Comparison of ENCODE assay signal across 1 cellular context in genomic region chr14:85576848-85577541, GRCh38.
TF ChIP-seq lines count a peak whose summit lies in the region.

No MANE protein-coding gene starts in this region.

TF ChIP-seq in HepG2, 621 proteins besides CTCF, POLR2A, EP300 and RAD21:
- TF ChIP-seq GTF2F1 (IDR thresholded peaks at IDR 0.05; ENCODE audit: low read length): no peak
- TF ChIP-seq ZNF580 (CRISPR knock-in tag; IDR thresholded peaks at IDR 0.05; ENCODE audit: borderline replicate concordance, low read depth): no peak
- TF ChIP-seq AHDC1 (CRISPR knock-in tag; IDR thresholded peaks at IDR 0.05; ENCODE audit: borderline replicate concordance): no peak
- no peak for TF ChIP-seq NCOR1 (IDR thresholded peaks at IDR 0.05; ENCODE audit: borderline replicate concordance, low read length)
- TF ChIP-seq HNRNPUL1 (IDR thresholded peaks at IDR 0.05; ENCODE audit: low read depth, low read length): no peak
- TF ChIP-seq CHCHD3 (CRISPR knock-in tag; IDR thresholded peaks at IDR 0.05): no peak
- no peak for TF ChIP-seq ZNF546 (CRISPR knock-in tag; conservative IDR thresholded peaks at IDR 0.05)
- no peak for TF ChIP-seq MATR3 (CRISPR knock-in tag; IDR thresholded peaks at IDR 0.05)
